Comparison of ENCODE assay signal across 30 cellular contexts in the genomic region with DNA sequence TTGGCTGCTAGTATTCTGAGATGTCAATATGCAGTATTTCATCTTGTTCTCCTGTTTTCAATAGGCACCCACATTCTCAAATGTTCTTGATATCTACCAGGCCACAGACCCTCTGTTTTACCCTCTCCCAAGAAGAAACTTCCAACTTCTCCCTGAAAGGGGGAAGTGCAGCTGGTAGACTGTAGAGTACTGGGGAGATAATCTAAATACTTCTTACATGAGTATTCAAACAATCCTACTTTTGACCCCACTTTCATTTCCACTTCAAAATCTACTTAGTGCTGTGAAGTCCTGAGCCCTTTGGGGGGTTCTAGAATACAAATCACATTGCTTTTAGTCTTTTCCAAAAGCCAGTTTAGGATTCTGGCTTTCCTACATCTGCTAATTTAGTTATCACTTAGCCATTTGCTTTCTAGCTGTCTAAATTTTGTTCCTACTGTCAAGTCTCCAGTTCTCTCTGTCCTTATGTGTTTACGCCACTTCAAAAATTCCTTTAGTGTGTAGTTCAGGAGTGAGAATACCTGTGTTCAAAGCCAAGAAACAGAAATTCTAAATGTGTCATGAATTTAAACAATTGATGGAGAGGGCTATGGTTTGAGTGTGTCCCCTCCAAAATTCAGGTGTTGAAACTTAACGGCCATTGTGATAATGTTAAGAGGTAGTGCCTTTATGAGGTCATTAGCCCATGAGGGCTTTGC. TPM values are rescaled to one million over a fixed set of nuclear protein-coding genes. Genes with fewer than 3 reads are reported as not detected.
DNase-seq lines count a peak whose midpoint lies in the region; ATAC-seq, FAIRE-seq and TF ChIP-seq lines count a peak whose summit lies in the region.
"Had no signal": no experiment of that assay in that cellular context is flagged by ENCODE, and none has a peak within 500 bp of the region (broad histone marks: within the 10 kb centered on the region; RNA-seq: fewer than 3 reads in every experiment).

No MANE protein-coding gene starts in this region.

- H3K4ac ChIP-seq in trophoblast cell (ENCODE audit: low read depth, low read length), result no peak overlapping the region

- peak overlapping the region; percentile 35; the same call in 1 of the 3 replicates for H3K27ac ChIP-seq in K562 (ENCODE audit: extremely low read depth, low read depth, low read length)
- no peak overlapping the region for H3K27ac ChIP-seq in trophoblast cell (ENCODE audit: low read depth, low read length)
- H3K27ac ChIP-seq: BLaER1, HL-60, SK-N-MC had no signal

- H3K9ac ChIP-seq in K562 (ENCODE audit: insufficient read depth in 1 of 2, low read depth in 2 of 2, low read length in 2 of 2), result no peak overlapping the region
- no peak overlapping the region for H3K9ac ChIP-seq in trophoblast cell (ENCODE audit: low read length)
- H3K9ac ChIP-seq: BLaER1 had no signal

- POLR2A ChIA-PET in K562 (lab: Yijun Ruan, JAX), result no interaction called here

- no peak overlapping the region for H2BK120ac ChIP-seq in trophoblast cell (ENCODE audit: insufficient read depth, low read length, poor library complexity)

- no peak overlapping the region for H3K23ac ChIP-seq in trophoblast cell (ENCODE audit: low read length)

- H3K79me2 ChIP-seq in K562 (ENCODE audit: control insufficient read depth, insufficient read depth, low read length) (no peaks in the 10 kb centered on the region), trophoblast cell (ENCODE audit: control insufficient read depth, insufficient read depth, low read length, poor library complexity) (no peaks in the 10 kb centered on the region)

- peaks cover 2% of the 10 kb centered on the region for H3K9me3 Mint-ChIP-seq in Calu3 (ENCODE audit: low read depth, unreplicated experiment)
- H3K9me3 Mint-ChIP-seq in mesothelial cell of epicardium, result peaks cover 4% of the 10 kb centered on the region
- H3K9me3 Mint-ChIP-seq in stimulated activated effector memory CD8-positive, alpha-beta T cell treated with anti-CD3 and anti-CD28 coated beads, Interleukin-12 subunit alpha, Interleukin-12 subunit beta, amount 100 ng/mL, for 72 hours, result no peaks in the 10 kb centered on the region

- H3K14ac ChIP-seq in trophoblast cell (ENCODE audit: low read length), result no peak overlapping the region

- no peaks in the 10 kb centered on the region for H4K20me1 ChIP-seq in K562 (replicated peaks; ENCODE audit: control insufficient read depth, insufficient read depth, low read length)
- H4K20me1 ChIP-seq: BLaER1 had no signal

- H3K9me3 ChIP-seq in K562 (replicated peaks; ENCODE audit: control insufficient read depth, insufficient read depth, low read depth, low read length) (no peaks in the 10 kb centered on the region), trophoblast cell (ENCODE audit: insufficient read depth, low read depth, low read length) (no peaks in the 10 kb centered on the region)
- H3K9me3 ChIP-seq: BLaER1, HAP-1, Peyer's patch had no signal

- no peak overlapping the region for H2AFZ ChIP-seq in K562 (ENCODE audit: low read depth, low read length)
- no peak overlapping the region for H2AFZ ChIP-seq in trophoblast cell (ENCODE audit: insufficient read depth, low read length, poor library complexity)

- FAIRE-seq in K562 (lab: Jason Lieb, UNC), result no peak
- FAIRE-seq: A204.1, GM12878 had no signal

- TF ChIP-seq EP300 in K562 (IDR thresholded peaks at IDR 0.05; ENCODE audit: low read length), result no peak

- DNase-seq in Calu3 (no peak), K562 (ENCODE audit: extremely low read depth in 1 of 4, low spot score in 3 of 4) (no peak), mesothelial cell of epicardium (ENCODE audit: low spot score in 2 of 2, unreplicated experiment in 2 of 2) (no peak), trophoblast cell (no peak)
- no peak for DNase-seq in stimulated activated effector memory CD8-positive, alpha-beta T cell treated with anti-CD3 and anti-CD28 coated beads, Interleukin-12 subunit alpha, Interleukin-12 subunit beta, amount 100 ng/mL, for 72 hours (ENCODE audit: low spot score in 2 of 2)
- DNase-seq in stimulated activated CD4-positive, alpha-beta T cell treated with anti-CD3 and anti-CD28 coated beads, Interleukin-4, amount 100 ng/mL, for 24 hours, result no peak
- DNase-seq in activated CD4-positive, CD25-positive, alpha-beta regulatory T cell treated with anti-CD3 and anti-CD28 coated beads, Interleukin-2, amount 50 U/mL, for 72 hours, result no peak
- DNase-seq in stimulated activated CD4-positive, alpha-beta T cell treated with anti-CD3 and anti-CD28 coated beads, Interleukin-12 subunit alpha, Interleukin-12 subunit beta, amount 100 ng/mL, for 4 hours, result no peak
- DNase-seq: CD4-positive, alpha-beta memory T cell; COR-L47; EL; GDM1; GOT3; HFFc6; Karpas-422; NCI-H1092; NCI-H1417 treated with DMSO at 0.1 percent for 48 hours; NCI-H1694 treated with DMSO at 0.1 percent for 48 hours; NCI-H2081; NCI-H2227 treated with DMSO at 0.1 percent for 48 hours; SHP77 treated with DMSO at 0.1 percent for 48 hours had no signal

- no peaks in the 10 kb centered on the region for H3K27me3 Mint-ChIP-seq in Calu3 (ENCODE audit: unreplicated experiment)
- no peaks in the 10 kb centered on the region for H3K27me3 Mint-ChIP-seq in mesothelial cell of epicardium (ENCODE audit: low read depth)

- H4K8ac ChIP-seq in trophoblast cell (ENCODE audit: low read depth, low read length), result no peak overlapping the region

- H3K4me1 ChIP-seq in K562 (replicated peaks in 1 of 2; ENCODE audit: control insufficient read depth in 2 of 2, insufficient read depth in 2 of 2, low read length in 2 of 2), result no peaks in the 10 kb centered on the region; a peak in 1 of 5 replicates
- no peaks in the 10 kb centered on the region for H3K4me1 ChIP-seq in trophoblast cell (ENCODE audit: control insufficient read depth in 1 of 2, insufficient read depth in 2 of 2, low read length in 2 of 2)
- H3K4me1 ChIP-seq: BLaER1, Peyer's patch had no signal

- intact Hi-C loops in Calu3 (cut with micrococcal nuclease; ENCODE audit: unreplicated experiment) (no loop called here), K562 (cut with micrococcal nuclease) (no loop called here)

- no peak for ATAC-seq in K562
- ATAC-seq in stimulated activated effector memory CD8-positive, alpha-beta T cell treated with anti-CD3 and anti-CD28 coated beads, Interleukin-12 subunit alpha, Interleukin-12 subunit beta, amount 100 ng/mL, for 72 hours, result no peak
- ATAC-seq: GM12878 had no signal

- no peaks in the 10 kb centered on the region for H3K79me1 ChIP-seq in trophoblast cell (ENCODE audit: low read length)

- H3K9me1 ChIP-seq in K562 (ENCODE audit: control insufficient read depth, insufficient read depth, low read length), result no peaks in the 10 kb centered on the region

- H3K27ac Mint-ChIP-seq in Calu3 (ENCODE audit: unreplicated experiment) (peak overlapping the region; percentile 94), mesothelial cell of epicardium (peak overlapping the region; percentile 43)
- peak overlapping the region; percentile 88 for H3K27ac Mint-ChIP-seq in stimulated activated effector memory CD8-positive, alpha-beta T cell treated with anti-CD3 and anti-CD28 coated beads, Interleukin-12 subunit alpha, Interleukin-12 subunit beta, amount 100 ng/mL, for 72 hours
- H3K27ac Mint-ChIP-seq: HFFc6, IgD-negative memory B cell had no signal

- BruUV-seq in Calu3 (replicated peaks; lab: Mats Ljungman, UMichigan) (no TSS peak), K562 (replicated peaks; lab: Mats Ljungman, UMichigan) (no TSS peak)

- H3K36me3 Mint-ChIP-seq in Calu3 (ENCODE audit: insufficient read depth, unreplicated experiment), result peaks cover 9% of the 10 kb centered on the region
- no peaks in the 10 kb centered on the region for H3K36me3 Mint-ChIP-seq in mesothelial cell of epicardium
- H3K36me3 Mint-ChIP-seq in stimulated activated effector memory CD8-positive, alpha-beta T cell treated with anti-CD3 and anti-CD28 coated beads, Interleukin-12 subunit alpha, Interleukin-12 subunit beta, amount 100 ng/mL, for 72 hours, result no peaks in the 10 kb centered on the region
- H3K36me3 Mint-ChIP-seq: IgD-negative memory B cell had no signal

- in situ Hi-C loops in K562 (cut with MboI), result no loop called here

- CTCF ChIA-PET in Calu3 (lab: Charles Lee), result no interaction called here
- CTCF ChIA-PET in K562 (lab: Yijun Ruan, JAX; ENCODE audit: low intra/inter-chr PET ratio), result no interaction called here

- peaks cover 25% of the 10 kb centered on the region for H3K4me1 Mint-ChIP-seq in Calu3 (ENCODE audit: low read depth, unreplicated experiment)
- H3K4me1 Mint-ChIP-seq in mesothelial cell of epicardium, result peaks cover 4% of the 10 kb centered on the region
- H3K4me1 Mint-ChIP-seq in stimulated activated effector memory CD8-positive, alpha-beta T cell treated with anti-CD3 and anti-CD28 coated beads, Interleukin-12 subunit alpha, Interleukin-12 subunit beta, amount 100 ng/mL, for 72 hours, result no peaks in the 10 kb centered on the region

- no peak overlapping the region for H4K12ac ChIP-seq in trophoblast cell (ENCODE audit: low read depth, low read length)

- no peak overlapping the region for H3K18ac ChIP-seq in trophoblast cell (ENCODE audit: low read length)

- H2AK5ac ChIP-seq in trophoblast cell (ENCODE audit: low read length), result no peak overlapping the region

- TF ChIP-seq POLR2A in K562 (conservative IDR thresholded peaks at IDR 0.05), result no peak

- TF ChIP-seq CTCF in Calu3 (IDR thresholded peaks at IDR 0.05; ENCODE audit: unreplicated experiment) (no peak), K562 (IDR thresholded peaks at IDR 0.05 in 2 of 3, conservative IDR thresholded peaks at IDR 0.05 in 1 of 3; ENCODE audit: insufficient read depth in 2 of 3, low read depth in 1 of 3, low read length in 3 of 3) (no peak), mesothelial cell of epicardium (IDR thresholded peaks at IDR 0.05; ENCODE audit: unreplicated experiment) (no peak)

- H3K4me2 ChIP-seq in K562 (ENCODE audit: insufficient read depth, low read length) (no peak overlapping the region), trophoblast cell (ENCODE audit: low read length) (no peak overlapping the region)
- H3K4me2 ChIP-seq: BLaER1 had no signal

- H3K4me3 Mint-ChIP-seq in Calu3 (ENCODE audit: low read depth, unreplicated experiment), result no peak overlapping the region
- no peak overlapping the region for H3K4me3 Mint-ChIP-seq in mesothelial cell of epicardium
- H3K4me3 Mint-ChIP-seq in stimulated activated effector memory CD8-positive, alpha-beta T cell treated with anti-CD3 and anti-CD28 coated beads, Interleukin-12 subunit alpha, Interleukin-12 subunit beta, amount 100 ng/mL, for 72 hours, result no peak overlapping the region
- H3K4me3 Mint-ChIP-seq: CD4-positive, alpha-beta memory T cell; HFFc6; IgD-negative memory B cell had no signal

- WGBS in K562 (ENCODE audit: insufficient coverage, low coverage, missing lambda C conversion rate), result 54% methylated on average over 2 of the region's 2 CpGs
- no CpG with 5 or more reads among the region's 2 CpGs for WGBS in trophoblast cell (ENCODE audit: extremely low coverage, insufficient coverage, insufficient read length)

- H2BK12ac ChIP-seq in trophoblast cell (ENCODE audit: low read length), result no peak overlapping the region

- no peak overlapping the region for H4K91ac ChIP-seq in trophoblast cell (ENCODE audit: low read depth, low read length)

- H3K27me3 ChIP-seq in K562 (ENCODE audit: control insufficient read depth in 2 of 2, insufficient read depth in 2 of 2, low read length in 2 of 2), result no peaks in the 10 kb centered on the region
- H3K27me3 ChIP-seq in trophoblast cell (ENCODE audit: insufficient read depth, low read length), result no peaks in the 10 kb centered on the region
- H3K27me3 ChIP-seq: BLaER1, Peyer's patch had no signal

- TF ChIP-seq RAD21 in K562 (CRISPR knock-in tag; conservative IDR thresholded peaks at IDR 0.05 in 1 of 2, IDR thresholded peaks at IDR 0.05 in 1 of 2), result no peak

- H3K4me3 ChIP-seq in K562, result no peak overlapping the region
- H3K4me3 ChIP-seq in trophoblast cell (ENCODE audit: low read depth, low read length), result no peak overlapping the region
- H3K4me3 ChIP-seq: BLaER1, GM12878, HAP-1, Peyer's patch, SK-N-MC had no signal

- H3K36me3 ChIP-seq in K562 (ENCODE audit: control insufficient read depth, insufficient read depth, low read length) (no peaks in the 10 kb centered on the region), trophoblast cell (ENCODE audit: control insufficient read depth in 1 of 2, insufficient read depth in 2 of 2, low read length in 2 of 2) (peaks cover 0 to 2% of the 10 kb centered on the region in 2 experiments)
- H3K36me3 ChIP-seq: BLaER1, HAP-1, Peyer's patch had no signal

- H2BK5ac ChIP-seq in trophoblast cell (ENCODE audit: low read depth, low read length, poor library complexity), result no peak overlapping the region

RNA-seq across cellular contexts. Expression of a gene that starts 11.2 kb away (rescaled TPM):
- total RNA-seq in Calu3 (2022), result 10.2 and 14.3 TPM in 2 replicates
- 2.1 TPM in 1 of 2 replicates, not detected in the other for total RNA-seq in K562 (2011; cell fraction: chromatin; rRNA removed; ENCODE audit: low replicate concordance)
- total RNA-seq in K562 (2011; cell fraction: nucleolus; rRNA removed), result 1.1 TPM in 1 of 2 replicates, not detected in the other
- 1.1 TPM in 1 of 2 replicates, not detected in the other for total RNA-seq in K562 (2011; cell fraction: nucleoplasm; rRNA removed)
- total RNA-seq in K562 (2014; rRNA removed), result 0.05 and 0.45 TPM in 2 replicates
- total RNA-seq in K562 (2014; rRNA removed; fragmentation: Illumina TruSeq; extraction: Trizol), result 1.1 and 1.4 TPM in 2 replicates
- 0.98 and 1.0 TPM in 2 replicates for total RNA-seq in K562 (2015; rRNA removed; fragmentation: Illumina TruSeq; extraction: Trizol)
- 0.67 and 0.89 TPM in 2 replicates for total RNA-seq in K562 (2021)
- polyA plus RNA-seq in K562 (2011; rRNA removed), result 0.18 and 0.38 TPM in 2 replicates
- 0.03 TPM in 1 of 2 replicates, not detected in the other for polyA plus RNA-seq in K562 (2011; cell fraction: cytosol; rRNA removed)
- 0.09 and 0.18 TPM in 2 replicates for polyA plus RNA-seq in K562 (2011; cell fraction: nucleus; rRNA removed)
- 1.5 and 2.7 TPM in 2 replicates for polyA plus RNA-seq in K562 (2012)
- 0.82 and 0.98 TPM in 2 replicates for polyA plus RNA-seq in K562 (2014; fragmentation: Illumina TruSeq; extraction: Trizol)
- polyA plus RNA-seq in K562 (2014; fragmentation: Nextera tagmentation; extraction: Ambion mirVana), result 1 to 10 TPM in 1 of 2 experiments, under 1 TPM in 1; 0.76 to 1.0 TPM
- 0.98 and 1.4 TPM in 2 replicates for polyA plus RNA-seq in K562 (2014; rRNA removed)
- polyA minus RNA-seq in K562 (2011; rRNA and poly(A)+ RNA removed), result 0.09 TPM in 1 of 2 replicates, not detected in the other
- polyA minus RNA-seq in K562 (2011; cell fraction: cytosol; rRNA and poly(A)+ RNA removed), result not detected in 2 replicates
- polyA minus RNA-seq in K562 (2011; cell fraction: nucleus; rRNA and poly(A)+ RNA removed), result 0.27 and 0.78 TPM in 2 replicates
- 0.56 to 1.0 TPM (median 0.61 TPM) in 3 replicates for total RNA-seq in mesothelial cell of epicardium
- polyA plus RNA-seq in trophoblast cell (2013), result 0.34 and 0.40 TPM in 2 replicates
- total RNA-seq: GM12878, HFFc6 had no signal
- polyA plus RNA-seq: AG04450, GM12878 had no signal

Comparison
In these comparisons a context has a peak if more than half of its experiments do, and no peak if none do; other contexts are left out.
1. H3K27ac Mint-ChIP-seq: peak in every context shown above with its lines; median percentile 94 in Calu3; 88 in stimulated activated effector memory CD8-positive, alpha-beta T cell treated with anti-CD3 and anti-CD28 coated beads, Interleukin-12 subunit alpha, Interleukin-12 subunit beta, amount 100 ng/mL, for 72 hours; 43 in mesothelial cell of epicardium.